15 cellular contexts compared by ENCODE assay signal in genomic region chr11:70016666-70017347, GRCh38.
DNase-seq lines count a peak whose midpoint lies in the region; ATAC-seq and TF ChIP-seq lines count a peak whose summit lies in the region.
"Had no signal": no experiment of that assay in that cellular context is flagged by ENCODE, and none has a peak within 500 bp of the region (broad histone marks: within the 10 kb centered on the region; RNA-seq: fewer than 3 reads in every experiment).

No MANE protein-coding gene starts in this region.

- POLR2A ChIA-PET in GM10248 (lab: Yijun Ruan, JAX), result no interaction called here

- ATAC-seq in HG02642 (IDR thresholded peaks at IDR 0.05; ENCODE audit: poor library complexity, unreplicated experiment), result no peak
- ATAC-seq: activated CD4-positive, CD25-positive, alpha-beta regulatory T cell treated with anti-CD3 and anti-CD28 coated beads, Interleukin-2, amount 50 U/mL, for 24 hours; sciatic nerve had no signal

- H4K20me1 ChIP-seq in Karpas-422 (ENCODE audit: insufficient read depth, low read depth, low read length), result no peaks in the 10 kb centered on the region

- peak overlapping the region; percentile 40 for H2AFZ ChIP-seq in ACC112 (ENCODE audit: low read length, unreplicated experiment)
- no peak overlapping the region for H2AFZ ChIP-seq in Karpas-422 (ENCODE audit: low read length)

- intact Hi-C loops in ascending aorta (cut with DNase I), result loop anchor here (5.0 kb wide), 1 partner anchor 110 kb away; no protein-coding TSS in a partner anchor

- no peaks in the 10 kb centered on the region for H3K36me3 ChIP-seq in ACC112 (ENCODE audit: insufficient read depth, low read length)
- no peaks in the 10 kb centered on the region for H3K36me3 ChIP-seq in ascending aorta
- no peaks in the 10 kb centered on the region for H3K36me3 ChIP-seq in Karpas-422 (ENCODE audit: insufficient read depth, low read length)
- H3K36me3 ChIP-seq: thyroid gland had no signal

- no peak overlapping the region for H3K9ac ChIP-seq in Karpas-422 (ENCODE audit: low read length)

- peak overlapping the region; percentile 33 for H3K27ac ChIP-seq in ACC112 (ENCODE audit: low read depth, low read length)
- peak overlapping the region; percentile 69 to 77 for H3K27ac ChIP-seq in ascending aorta
- H3K27ac ChIP-seq in Karpas-422 (ENCODE audit: low read length), result no peak overlapping the region
- H3K27ac ChIP-seq: thyroid gland had no signal

- TF ChIP-seq CTCF in ascending aorta (IDR thresholded peaks at IDR 0.05) (no peak), GM10248 (IDR thresholded peaks at IDR 0.05; ENCODE audit: control extremely low read depth, extremely low read depth, low read depth, missing control alignments) (no peak)

- H3K9me3 ChIP-seq in ascending aorta, result no peaks in the 10 kb centered on the region
- H3K9me3 ChIP-seq in Karpas-422 (ENCODE audit: low read length), result no peaks in the 10 kb centered on the region
- H3K9me3 ChIP-seq: thyroid gland had no signal

- H3K4me3 ChIP-seq in ACC112 (ENCODE audit: low read depth, low read length) (peak overlapping the region; percentile 51), ascending aorta (peak overlapping the region in 1 of 2 donors; percentile 17), Karpas-422 (ENCODE audit: low read length) (no peak overlapping the region)
- H3K4me3 ChIP-seq: thyroid gland had no signal

- H3K4me2 ChIP-seq in Karpas-422 (ENCODE audit: low read depth, low read length, poor library complexity, severe bottlenecking), result no peak overlapping the region

- CTCF ChIA-PET in GM10248 (lab: Yijun Ruan, JAX), result no interaction called here

- no peaks in the 10 kb centered on the region for H3K79me2 ChIP-seq in ACC112 (ENCODE audit: control insufficient read depth, insufficient read depth, low read length, unreplicated experiment)
- no peaks in the 10 kb centered on the region for H3K79me2 ChIP-seq in Karpas-422 (ENCODE audit: low read length)

- DNase-seq in HS-5 (ENCODE audit: low read depth), result peak; percentile 74
- peak in 1 of 2 donors; percentile 83 for DNase-seq in ascending aorta (ENCODE audit: low spot score in 2 of 2)
- DNase-seq in foreskin melanocyte, result peak; percentile 21
- DNase-seq in Karpas-422, result no peak
- DNase-seq in GM10248 (ENCODE audit: extremely low spot score), result no peak
- no peak for DNase-seq in DMS53 (lab: John Stamatoyannopoulos, UW)
- DNase-seq: activated T-cell treated with anti-CD3 and anti-CD28 coated beads, Interleukin-2, amount 50 U/mL, for 48 hours; caudate nucleus; naive B cell; NCI-H748 treated with DMSO at 0.1 percent for 48 hours; thyroid gland had no signal

- H3K4me1 ChIP-seq in ACC112 (ENCODE audit: control insufficient read depth, insufficient read depth, low read length, unreplicated experiment) (peaks cover 12% of the 10 kb centered on the region), ascending aorta (peaks cover 3 to 43% of the 10 kb centered on the region in 2 donors), Karpas-422 (ENCODE audit: low read length) (no peaks in the 10 kb centered on the region)

- no peaks in the 10 kb centered on the region for H3K27me3 ChIP-seq in ACC112 (ENCODE audit: insufficient read depth, low read length)
- no peaks in the 10 kb centered on the region for H3K27me3 ChIP-seq in ascending aorta
- H3K27me3 ChIP-seq in Karpas-422 (ENCODE audit: low read length), result no peaks in the 10 kb centered on the region
- H3K27me3 ChIP-seq: thyroid gland had no signal

- H3K9me2 ChIP-seq in Karpas-422 (replicated peaks; ENCODE audit: insufficient read depth, low read length), result no peaks in the 10 kb centered on the region

Comparison
In these comparisons a context has a peak if more than half of its experiments do, and no peak if none do; other contexts are left out.
1. DNase-seq: peak in HS-5 (single experiment) and foreskin melanocyte (single experiment); none in Karpas-422 (single experiment), GM10248 (single experiment) and DMS53 (single experiment).